23 cellular contexts compared by ENCODE assay signal in the genomic region with DNA sequence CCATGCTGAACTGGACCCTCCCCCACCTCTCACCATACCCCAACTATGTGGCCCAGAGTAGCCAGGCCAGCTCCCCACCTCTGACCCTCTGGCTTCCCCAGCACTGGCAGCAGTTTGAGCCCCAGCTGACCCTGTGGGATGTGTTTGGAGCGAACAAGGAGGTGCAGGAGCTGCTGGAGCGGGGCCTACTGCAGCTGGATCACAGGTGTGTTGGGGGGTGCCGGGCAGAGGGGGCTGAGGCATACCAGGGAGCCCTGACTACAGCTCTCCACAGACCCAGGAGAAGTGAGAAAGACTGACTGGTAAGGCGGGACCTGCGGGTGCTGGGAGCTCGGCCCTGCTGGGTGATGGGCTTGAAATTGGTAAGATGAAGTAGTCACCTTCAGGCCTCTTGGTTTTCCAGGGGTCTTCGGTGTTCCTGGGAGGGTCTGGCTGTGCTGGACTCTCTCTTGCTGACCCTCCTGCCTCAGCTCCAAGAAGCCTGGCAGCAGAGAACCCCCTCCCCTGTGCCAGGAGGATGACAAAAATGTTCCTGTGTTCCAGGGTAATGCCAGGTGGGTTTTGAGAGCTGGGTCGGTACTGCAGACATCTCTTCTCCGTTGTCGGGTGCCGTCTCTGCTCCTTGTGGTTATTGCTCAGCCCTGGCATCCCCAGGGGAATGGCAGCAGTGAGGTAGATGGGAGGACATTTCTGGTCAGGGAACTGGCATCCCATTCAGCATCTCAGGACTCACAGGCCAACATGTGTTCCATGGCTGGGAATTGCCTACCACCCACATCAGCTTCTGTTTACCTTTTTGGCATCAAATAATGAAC. TPM values are rescaled to one million over a fixed set of nuclear protein-coding genes. Genes with fewer than 3 reads are reported as not detected.
"Had no signal": no experiment of that assay in that cellular context is flagged by ENCODE, and none has a peak within 500 bp of the region (broad histone marks: within the 10 kb centered on the region; RNA-seq: fewer than 3 reads in every experiment).

No MANE protein-coding gene starts in this region.

- H3K4me1 ChIP-seq: neural progenitor cell had no signal

- H3K27ac ChIP-seq: brain microvascular endothelial cell, epithelial cell of prostate, neural progenitor cell, parathyroid adenoma, SJCRH30 had no signal

- H3K36me3 ChIP-seq: neural progenitor cell, SJCRH30 had no signal

- H3K9me3 ChIP-seq: SJCRH30 had no signal

- H3K4me2 ChIP-seq: neural progenitor cell had no signal

- H3K4me3 ChIP-seq: neural progenitor cell, SJCRH30 had no signal

- H3K27me3 ChIP-seq: brain microvascular endothelial cell, neural progenitor cell, SJCRH30 had no signal

- H3K4me3 Mint-ChIP-seq: activated naive CD8-positive, alpha-beta T cell treated with anti-CD3 and anti-CD28 coated beads for 36 hours; immature natural killer cell; mesothelial cell of epicardium; neural progenitor cell had no signal

- DNase-seq: activated effector memory CD4-positive, alpha-beta T cell treated with Interleukin-2 at 50 U/mL for 16 hours; activated naive CD8-positive, alpha-beta T cell treated with anti-CD3 and anti-CD28 coated beads for 36 hours; anterior cingulate cortex; brain microvascular endothelial cell; cortex of kidney; effector CD8-positive, alpha-beta T cell; foreskin melanocyte; immature natural killer cell; retina; SJCRH30; small intestine; stimulated activated CD4-positive, alpha-beta T cell treated with anti-CD3 and anti-CD28 coated beads, Interleukin-4, amount 100 ng/mL, for 4 hours; stimulated activated CD8-positive, alpha-beta memory T cell treated with anti-CD3 and anti-CD28 coated beads, Interleukin-4, amount 100 ng/mL, for 48 hours; stimulated activated naive CD4-positive, alpha-beta T cell treated with Interleukin-2 at 50 U/mL for 16 hours; T-helper 2 cell had no signal

- H3K27ac Mint-ChIP-seq: activated naive CD8-positive, alpha-beta T cell treated with anti-CD3 and anti-CD28 coated beads for 36 hours; mesothelial cell of epicardium had no signal

- H3K9me3 Mint-ChIP-seq: activated naive CD8-positive, alpha-beta T cell treated with anti-CD3 and anti-CD28 coated beads for 36 hours; immature natural killer cell; mesothelial cell of epicardium; neural progenitor cell had no signal

- H2AFZ ChIP-seq: neural progenitor cell, parathyroid adenoma had no signal

- H3K27me3 Mint-ChIP-seq: activated naive CD8-positive, alpha-beta T cell treated with anti-CD3 and anti-CD28 coated beads for 36 hours had no signal

- H3K36me3 Mint-ChIP-seq: neural progenitor cell had no signal

- H3K9ac ChIP-seq: neural progenitor cell, parathyroid adenoma had no signal

RNA-seq across cellular contexts. Expression of a gene that starts 15.9 kb away (rescaled TPM):
- total RNA-seq: activated CD8-positive, alpha-beta memory T cell treated with anti-CD3 and anti-CD28 coated beads for 36 hours; activated naive CD8-positive, alpha-beta T cell treated with anti-CD3 and anti-CD28 coated beads for 36 hours; fibroblast of lung; mesothelial cell of epicardium; myocyte; SJCRH30 had no signal
- polyA plus RNA-seq: fibroblast of lung, immature natural killer cell had no signal

RNA-seq across cellular contexts. Expression of a gene that starts 23.7 kb away (rescaled TPM):
- total RNA-seq: SJCRH30 had no signal

RNA-seq across cellular contexts. Expression of a gene that starts 48.0 kb away (rescaled TPM):
- total RNA-seq: activated CD8-positive, alpha-beta memory T cell treated with anti-CD3 and anti-CD28 coated beads for 36 hours; activated naive CD8-positive, alpha-beta T cell treated with anti-CD3 and anti-CD28 coated beads for 36 hours; fibroblast of lung; myocyte; SJCRH30; temporal lobe had no signal
- polyA plus RNA-seq: fibroblast of lung, immature natural killer cell had no signal
